ENCODE assay signal across 29 cellular contexts in genomic region chr20:63546256-63546655, GRCh38. TPM values are rescaled to one million over a fixed set of nuclear protein-coding genes. Genes with fewer than 3 reads are reported as not detected.
"Had no signal": no experiment of that assay in that cellular context is flagged by ENCODE, and none has a peak within 500 bp of the region (broad histone marks: within the 10 kb centered on the region; RNA-seq: fewer than 3 reads in every experiment).

No MANE protein-coding gene starts in this region.

- H3K9me3 ChIP-seq: ascending aorta, body of pancreas, MG63, SJCRH30, SK-N-SH had no signal

- H3K27ac ChIP-seq: ascending aorta, body of pancreas, KMS-11, SJCRH30, VCaP had no signal

- H3K4me3 Mint-ChIP-seq: activated CD8-positive, alpha-beta memory T cell treated with anti-CD3 and anti-CD28 coated beads, Interleukin-2, amount 10 ng/mL, durations not matched to agents 7 days and 5 days; activated naive CD8-positive, alpha-beta T cell treated with anti-CD3 and anti-CD28 coated beads, Interleukin-2, amount 50 U/mL, for 24 hours; activated T-cell treated with anti-CD3 and anti-CD28 coated beads, Interleukin-2, amount 50 U/mL, for 24 hours; central memory CD8-positive, alpha-beta T cell had no signal

- H3K4me3 ChIP-seq: ascending aorta, body of pancreas, MG63, SJCRH30 had no signal

- H3K27ac Mint-ChIP-seq: activated CD8-positive, alpha-beta memory T cell treated with anti-CD3 and anti-CD28 coated beads, Interleukin-2, amount 10 ng/mL, durations not matched to agents 7 days and 5 days; activated naive CD4-positive, alpha-beta T cell treated with anti-CD3 and anti-CD28 coated beads, Interleukin-2, amount 50 U/mL, for 72 hours; activated naive CD8-positive, alpha-beta T cell treated with anti-CD3 and anti-CD28 coated beads, Interleukin-2, amount 50 U/mL, for 24 hours; activated T-cell treated with anti-CD3 and anti-CD28 coated beads, Interleukin-2, amount 50 U/mL, for 24 hours had no signal

- H3K4me2 ChIP-seq: KMS-11, SK-N-SH had no signal

- H3K36me3 ChIP-seq: ascending aorta, MG63, SJCRH30 had no signal

- H3K4me1 ChIP-seq: ascending aorta, body of pancreas, SJCRH30 had no signal

- H3K9ac ChIP-seq: KMS-11, SK-N-SH had no signal

- H3K27me3 ChIP-seq: ascending aorta, MG63 had no signal

- H3K9me3 Mint-ChIP-seq: activated naive CD4-positive, alpha-beta T cell treated with anti-CD3 and anti-CD28 coated beads, Interleukin-2, amount 50 U/mL, for 72 hours; activated naive CD8-positive, alpha-beta T cell treated with anti-CD3 and anti-CD28 coated beads, Interleukin-2, amount 50 U/mL, for 24 hours; activated T-cell treated with anti-CD3 and anti-CD28 coated beads, Interleukin-2, amount 50 U/mL, for 24 hours; central memory CD8-positive, alpha-beta T cell had no signal

- H3K4me1 Mint-ChIP-seq: activated CD8-positive, alpha-beta memory T cell treated with anti-CD3 and anti-CD28 coated beads, Interleukin-2, amount 10 ng/mL, durations not matched to agents 7 days and 5 days; activated naive CD8-positive, alpha-beta T cell treated with anti-CD3 and anti-CD28 coated beads, Interleukin-2, amount 50 U/mL, for 24 hours had no signal

- DNase-seq: activated CD4-positive, alpha-beta T cell treated with anti-CD3 and anti-CD28 coated beads for 4 hours; activated CD4-positive, alpha-beta T cell treated with anti-CD3 and anti-CD28 coated beads, Interleukin-2, amount 50 U/mL, for 48 hours; activated CD8-positive, alpha-beta memory T cell treated with anti-CD3 and anti-CD28 coated beads, Interleukin-2, amount 10 ng/mL, durations not matched to agents 7 days and 5 days; activated effector memory CD4-positive, alpha-beta T cell treated with anti-CD3 and anti-CD28 coated beads, Interleukin-2, amount 50 U/mL, for 16 hours; activated naive CD4-positive, alpha-beta T cell treated with Interleukin-2 at 50 U/mL for 16 hours; activated naive CD8-positive, alpha-beta T cell treated with anti-CD3 and anti-CD28 coated beads, Interleukin-2, amount 50 U/mL, for 24 hours; activated T-cell treated with anti-CD3 and anti-CD28 coated beads, Interleukin-2, amount 50 U/mL, for 24 hours; amniotic stem cell; body of pancreas; MG63; MV-4-11; NCI-H1092 treated with DMSO at 0.1 percent for 48 hours; NCI-H1436 treated with DMSO at 0.1 percent for 48 hours; NCI-H1930; NCI-H2171; NCI-H2227 treated with DMSO at 0.1 percent for 48 hours; NCI-H774; NK-92 treated with Interleukin-12 subunit alpha and Interleukin-12 subunit beta, amount 100 ng/mL, for 24 hours; SJCRH30; SK-N-SH; T-helper 1 cell had no signal

- H3K36me3 Mint-ChIP-seq: activated CD8-positive, alpha-beta memory T cell treated with anti-CD3 and anti-CD28 coated beads, Interleukin-2, amount 10 ng/mL, durations not matched to agents 7 days and 5 days; activated naive CD4-positive, alpha-beta T cell treated with anti-CD3 and anti-CD28 coated beads, Interleukin-2, amount 50 U/mL, for 72 hours had no signal

RNA-seq across cellular contexts. Expression of gene SRMS, which starts 1.3 kb away (rescaled TPM):
- total RNA-seq: activated CD8-positive, alpha-beta memory T cell treated with anti-CD3 and anti-CD28 coated beads, Interleukin-2, amount 10 ng/mL, durations not matched to agents 7 days and 5 days; activated naive CD4-positive, alpha-beta T cell treated with anti-CD3 and anti-CD28 coated beads, Interleukin-2, amount 50 U/mL, for 72 hours; ascending aorta; body of pancreas; NCI-H460; Right ventricle myocardium inferior; SJCRH30; T-helper 2 cell treated with Interferon-gamma antibody and Interleukin-4, amounts not matched to agents 100 ng/mL and 5 ng/mL, for 36 hours had no signal
- polyA plus RNA-seq: SK-N-SH had no signal

RNA-seq across cellular contexts. Expression of gene FNDC11, which starts 7.7 kb away (rescaled TPM):
- total RNA-seq: ascending aorta had no signal

RNA-seq across cellular contexts. Expression of gene PTK6, which starts 9.1 kb away (rescaled TPM):
- total RNA-seq: ascending aorta had no signal
